Comparison of ENCODE assay signal across 13 cellular contexts in genomic region chr2:127807678-127808353, GRCh38. TPM values are rescaled to one million over a fixed set of nuclear protein-coding genes. Genes with fewer than 3 reads are reported as not detected.
DNase-seq lines count a peak whose midpoint lies in the region; ATAC-seq and TF ChIP-seq lines count a peak whose summit lies in the region.
"Had no signal": no experiment of that assay in that cellular context is flagged by ENCODE, and none has a peak within 500 bp of the region (broad histone marks: within the 10 kb centered on the region; RNA-seq: fewer than 3 reads in every experiment).

No MANE protein-coding gene starts in this region.

- TF ChIP-seq CTCF in PC-9 (conservative IDR thresholded peaks at IDR 0.05), result no peak
- no peak for TF ChIP-seq CTCF in osteocyte (IDR thresholded peaks at IDR 0.05)

- H4K20me1 ChIP-seq in PC-9 (ENCODE audit: insufficient read depth), result peaks cover 74% of the 10 kb centered on the region

- H3K4me2 ChIP-seq in PC-9, result peak overlapping the region; percentile 82

- peak overlapping the region; percentile 84 for H3K27ac Mint-ChIP-seq in activated CD4-positive, alpha-beta T cell treated with anti-CD3 and anti-CD28 coated beads for 36 hours
- peak overlapping the region; percentile 60 to 79 for H3K27ac Mint-ChIP-seq in effector memory CD8-positive, alpha-beta T cell
- H3K27ac Mint-ChIP-seq in osteocyte (ENCODE audit: unreplicated experiment), result peak overlapping the region; percentile 23

- H3K4me1 Mint-ChIP-seq in activated CD4-positive, alpha-beta T cell treated with anti-CD3 and anti-CD28 coated beads for 36 hours, result peaks cover 62% of the 10 kb centered on the region
- peaks cover 41 to 67% of the 10 kb centered on the region in 2 donors for H3K4me1 Mint-ChIP-seq in effector memory CD8-positive, alpha-beta T cell (ENCODE audit: low read depth in 2 of 2)
- peaks cover 40% of the 10 kb centered on the region for H3K4me1 Mint-ChIP-seq in osteocyte (ENCODE audit: unreplicated experiment)

- no peak for DNase-seq in activated CD4-positive, alpha-beta T cell treated with anti-CD3 and anti-CD28 coated beads for 36 hours
- DNase-seq in activated CD4-positive, alpha-beta T cell treated with anti-CD3 and anti-CD28 coated beads for 1 hour, result no peak
- DNase-seq in PC-9, result no peak
- no peak for DNase-seq in effector memory CD8-positive, alpha-beta T cell
- no peak for DNase-seq in osteocyte (ENCODE audit: extremely low spot score, unreplicated experiment)
- DNase-seq in G401 (ENCODE audit: low spot score), result no peak
- DNase-seq in COLO668 (lab: John Stamatoyannopoulos, UW; ENCODE audit: unreplicated experiment), result no peak
- DNase-seq: H9, NCI-H226, SIG-M5 had no signal

- no peaks in the 10 kb centered on the region for H3K9me2 ChIP-seq in PC-9 (ENCODE audit: insufficient read depth)

- POLR2A ChIA-PET in activated CD4-positive, alpha-beta T cell treated with anti-CD3 and anti-CD28 coated beads for 36 hours (lab: Charles Lee), result interaction anchor here (1.4 kb wide), 1 partner anchor 9 kb away, joined by 3 read pairs; no protein-coding TSS in a partner anchor
- POLR2A ChIA-PET in PC-9 (lab: Charles Lee; ENCODE audit: unreplicated experiment), result interaction anchor here (0.5 to 0.7 kb wide), 2 partner anchors 56 to 204 kb away, joined by 3 to 12 read pairs; no protein-coding TSS in a partner anchor

- no peaks in the 10 kb centered on the region for H3K27me3 Mint-ChIP-seq in activated CD4-positive, alpha-beta T cell treated with anti-CD3 and anti-CD28 coated beads for 36 hours
- H3K27me3 Mint-ChIP-seq in effector memory CD8-positive, alpha-beta T cell, result no peaks in the 10 kb centered on the region
- no peaks in the 10 kb centered on the region for H3K27me3 Mint-ChIP-seq in osteocyte (ENCODE audit: unreplicated experiment)

- H3K9me3 ChIP-seq in PC-9 (ENCODE audit: insufficient read depth, low read depth), result no peaks in the 10 kb centered on the region

- intact Hi-C loops in activated CD4-positive, alpha-beta T cell treated with anti-CD3 and anti-CD28 coated beads for 36 hours (cut with DNase I, micrococcal nuclease), result no loop called here
- intact Hi-C loops in PC-9 (cut with micrococcal nuclease; ENCODE audit: unreplicated experiment), result no loop called here

- H3K9me3 Mint-ChIP-seq in activated CD4-positive, alpha-beta T cell treated with anti-CD3 and anti-CD28 coated beads for 36 hours (ENCODE audit: low read depth), result no peaks in the 10 kb centered on the region
- H3K9me3 Mint-ChIP-seq in effector memory CD8-positive, alpha-beta T cell, result no peaks in the 10 kb centered on the region
- H3K9me3 Mint-ChIP-seq in osteocyte (ENCODE audit: unreplicated experiment), result no peaks in the 10 kb centered on the region
- H3K9me3 Mint-ChIP-seq: H9 had no signal

- no TSS peak for BruUV-seq in PC-9 (replicated peaks; lab: Mats Ljungman, UMichigan)

- 0 out of 2 replicates have a peak, but pooled peaks cover 7% of the 10 kb centered on the region for H3K36me3 ChIP-seq in PC-9 (ENCODE audit: low read depth)
- H3K36me3 ChIP-seq: cardiac muscle cell had no signal

- no peak for ATAC-seq in activated CD4-positive, alpha-beta T cell treated with anti-CD3 and anti-CD28 coated beads for 36 hours
- no peak for ATAC-seq in effector memory CD8-positive, alpha-beta T cell (replicated peaks)
- no peak for ATAC-seq in GM18861 (IDR thresholded peaks at IDR 0.05; ENCODE audit: unreplicated experiment)
- ATAC-seq: left lobe of liver had no signal

- peaks cover 36% of the 10 kb centered on the region for H3K36me3 Mint-ChIP-seq in activated CD4-positive, alpha-beta T cell treated with anti-CD3 and anti-CD28 coated beads for 36 hours (ENCODE audit: low read depth)
- peaks cover 56% of the 10 kb centered on the region for H3K36me3 Mint-ChIP-seq in effector memory CD8-positive, alpha-beta T cell (ENCODE audit: insufficient read depth)
- H3K36me3 Mint-ChIP-seq in osteocyte (ENCODE audit: unreplicated experiment), result peaks cover 2% of the 10 kb centered on the region

- no peaks in the 10 kb centered on the region for H3K27me3 ChIP-seq in PC-9 (ENCODE audit: insufficient read depth, low read depth)
- H3K27me3 ChIP-seq: cardiac muscle cell had no signal

- H3K27ac ChIP-seq in PC-9, result no peak overlapping the region
- H3K27ac ChIP-seq: cardiac muscle cell had no signal

- in situ Hi-C loops in G401 (cut with HindIII; ENCODE audit: low sequenced_read_pairs), result no loop called here

- no peak overlapping the region for H3K4me3 ChIP-seq in PC-9
- H3K4me3 ChIP-seq: cardiac muscle cell had no signal

- peaks cover 12% of the 10 kb centered on the region; the same call in 1 of the 2 replicates for H3F3A ChIP-seq in PC-9 (ENCODE audit: insufficient read depth, low read depth)

- H3K79me2 ChIP-seq in PC-9 (ENCODE audit: low read depth), result peaks cover 81% of the 10 kb centered on the region

- no peak overlapping the region for H2AFZ ChIP-seq in PC-9

- peaks cover 37% of the 10 kb centered on the region for H3K4me1 ChIP-seq in PC-9 (replicated peaks; ENCODE audit: insufficient read depth)

- CTCF ChIA-PET in activated CD4-positive, alpha-beta T cell treated with anti-CD3 and anti-CD28 coated beads for 36 hours (lab: Charles Lee), result interaction anchor here (0.7 to 2.0 kb wide), 6 partner anchors 8 to 158 kb away, joined by 3 to 6 read pairs (median 4); no protein-coding TSS in a partner anchor
- CTCF ChIA-PET in PC-9 (lab: Charles Lee), result no interaction called here

- H3K4me3 Mint-ChIP-seq in activated CD4-positive, alpha-beta T cell treated with anti-CD3 and anti-CD28 coated beads for 36 hours, result peak overlapping the region; percentile 61
- H3K4me3 Mint-ChIP-seq in effector memory CD8-positive, alpha-beta T cell, result peak overlapping the region; percentile 99
- peak overlapping the region; percentile 40 for H3K4me3 Mint-ChIP-seq in osteocyte (ENCODE audit: unreplicated experiment)

RNA-seq across cellular contexts. Expression of gene WDR33, which starts 3.2 kb away (rescaled TPM):
- total RNA-seq in activated CD4-positive, alpha-beta T cell treated with anti-CD3 and anti-CD28 coated beads for 36 hours, result 10 to 100 TPM; 58.6 to 76.3 TPM
- 53.7 and 59.3 TPM in 2 replicates for total RNA-seq in PC-9 (2021)
- 37.9 and 43.3 TPM in 2 replicates for total RNA-seq in osteocyte
- 33.4 and 47.6 TPM in 2 replicates for total RNA-seq in G401 (2014; rRNA removed; shearing (Covaris generic))

RNA-seq across cellular contexts. Expression of gene POLR2D, which starts 50.1 kb away (rescaled TPM):
- 10 to 100 TPM; 72.4 to 73.7 TPM for total RNA-seq in activated CD4-positive, alpha-beta T cell treated with anti-CD3 and anti-CD28 coated beads for 36 hours
- total RNA-seq in PC-9 (2021) (40.4 and 46.4 TPM in 2 replicates), osteocyte (26.3 and 28.3 TPM in 2 replicates)
- total RNA-seq in G401 (2014; rRNA removed; shearing (Covaris generic)), result 54.8 and 57.8 TPM in 2 replicates

Comparison
In these comparisons a context has a peak if more than half of its experiments do, and no peak if none do; other contexts are left out.
1. H3K27ac Mint-ChIP-seq: peak in every context shown above with its lines; median percentile 84 in activated CD4-positive, alpha-beta T cell treated with anti-CD3 and anti-CD28 coated beads for 36 hours; 70 in effector memory CD8-positive, alpha-beta T cell; 23 in osteocyte.
2. H3K4me3 Mint-ChIP-seq: peak in every context shown above with its lines; median percentile 99 in effector memory CD8-positive, alpha-beta T cell; 61 in activated CD4-positive, alpha-beta T cell treated with anti-CD3 and anti-CD28 coated beads for 36 hours; 40 in osteocyte.